In genomic region chr18:10234912-10235439, GRCh38 we compare ENCODE assay signal across 1 cellular context.
A peak's percentile ranks its signal among the peaks of the same experiment; 100 is the strongest.
TF ChIP-seq lines count a peak whose summit lies in the region.

No MANE protein-coding gene starts in this region.

TF ChIP-seq in H1, 55 proteins besides CTCF, POLR2A, EP300 and RAD21 (continued from another document):
- TF ChIP-seq CHD2 (IDR thresholded peaks at IDR 0.05; ENCODE audit: low read length) (no peak), MAX (IDR thresholded peaks at IDR 0.05) (no peak), RNF2 (IDR thresholded peaks at IDR 0.05; ENCODE audit: borderline replicate concordance, low read depth, low read length, missing control alignments, poor library complexity, severe bottlenecking) (no peak), CREB1 (IDR thresholded peaks at IDR 0.05) (no peak), SIX5 (IDR thresholded peaks at IDR 0.05; ENCODE audit: low read depth, low read length) (no peak), CEBPB (IDR thresholded peaks at IDR 0.05; ENCODE audit: low read depth, low read length) (peak; percentile 1; the same call in 1 of the 2 replicates), FOSL1 (IDR thresholded peaks at IDR 0.05; ENCODE audit: insufficient read depth, low read depth, low read length) (no peak)
